14 cellular contexts compared by ENCODE assay signal in genomic region chr3:108322352-108322751, GRCh38. TPM values are rescaled to one million over a fixed set of nuclear protein-coding genes. Genes with fewer than 3 reads are reported as not detected.
DNase-seq lines count a peak whose midpoint lies in the region; ATAC-seq and TF ChIP-seq lines count a peak whose summit lies in the region.
"Had no signal": no experiment of that assay in that cellular context is flagged by ENCODE, and none has a peak within 500 bp of the region (broad histone marks: within the 10 kb centered on the region; RNA-seq: fewer than 3 reads in every experiment).

No MANE protein-coding gene starts in this region.

- peaks cover 44% of the 10 kb centered on the region for H3K4me1 ChIP-seq in Loucy (ENCODE audit: insufficient read depth, low read length, poor library complexity, severe bottlenecking)
- H3K4me1 ChIP-seq in neural progenitor cell = no peaks in the 10 kb centered on the region

- H3K4me3 ChIP-seq in Loucy (ENCODE audit: low read length, poor library complexity, severe bottlenecking) (no peak overlapping the region), neural progenitor cell (no peak overlapping the region)

- H3K27me3 Mint-ChIP-seq in activated T-cell treated with anti-CD3 and anti-CD28 coated beads, Interleukin-2, amount 50 U/mL, for 4 hours (ENCODE audit: low read depth) = no peaks in the 10 kb centered on the region
- no peaks in the 10 kb centered on the region for H3K27me3 Mint-ChIP-seq in activated T-cell treated with anti-CD3 and anti-CD28 coated beads, Interleukin-2, amount 50 U/mL, for 24 hours
- no peaks in the 10 kb centered on the region for H3K27me3 Mint-ChIP-seq in activated naive CD8-positive, alpha-beta T cell treated with anti-CD3 and anti-CD28 coated beads, Interleukin-2, amount 50 U/mL, for 24 hours
- no peaks in the 10 kb centered on the region for H3K27me3 Mint-ChIP-seq in neural progenitor cell (ENCODE audit: insufficient read depth, low read depth)
- H3K27me3 Mint-ChIP-seq: dendritic cell treated with granulocyte-macrophage colony-stimulating factor and Interleukin-4, amounts not matched to agents 40 ng/mL and 50 ng/mL, for 4 days had no signal

- peaks cover 4% of the 10 kb centered on the region for H3K36me3 Mint-ChIP-seq in activated T-cell treated with anti-CD3 and anti-CD28 coated beads, Interleukin-2, amount 50 U/mL, for 4 hours (ENCODE audit: insufficient read depth)
- H3K36me3 Mint-ChIP-seq in activated T-cell treated with anti-CD3 and anti-CD28 coated beads, Interleukin-2, amount 50 U/mL, for 24 hours (ENCODE audit: low read depth) = peaks cover 1% of the 10 kb centered on the region
- H3K36me3 Mint-ChIP-seq in activated naive CD8-positive, alpha-beta T cell treated with anti-CD3 and anti-CD28 coated beads, Interleukin-2, amount 50 U/mL, for 24 hours (ENCODE audit: low read depth) = peaks cover 3% of the 10 kb centered on the region
- H3K36me3 Mint-ChIP-seq in neural progenitor cell = no peaks in the 10 kb centered on the region

- H3K9me3 ChIP-seq in Loucy (ENCODE audit: insufficient read depth, low read depth, low read length) = no peaks in the 10 kb centered on the region
- H3K9me3 ChIP-seq in neural progenitor cell (ENCODE audit: low read depth) = no peaks in the 10 kb centered on the region
- H3K9me3 ChIP-seq: neutrophil had no signal

- H3K9me3 Mint-ChIP-seq in activated T-cell treated with anti-CD3 and anti-CD28 coated beads, Interleukin-2, amount 50 U/mL, for 4 hours = peaks cover 6% of the 10 kb centered on the region
- peaks cover 3% of the 10 kb centered on the region for H3K9me3 Mint-ChIP-seq in activated T-cell treated with anti-CD3 and anti-CD28 coated beads, Interleukin-2, amount 50 U/mL, for 24 hours
- H3K9me3 Mint-ChIP-seq in activated naive CD8-positive, alpha-beta T cell treated with anti-CD3 and anti-CD28 coated beads, Interleukin-2, amount 50 U/mL, for 24 hours = peaks cover 12% of the 10 kb centered on the region
- H3K9me3 Mint-ChIP-seq in neural progenitor cell = no peaks in the 10 kb centered on the region

- no peak overlapping the region for H3K4me3 Mint-ChIP-seq in activated T-cell treated with anti-CD3 and anti-CD28 coated beads, Interleukin-2, amount 50 U/mL, for 4 hours
- no peak overlapping the region for H3K4me3 Mint-ChIP-seq in activated T-cell treated with anti-CD3 and anti-CD28 coated beads, Interleukin-2, amount 50 U/mL, for 24 hours
- H3K4me3 Mint-ChIP-seq in activated naive CD8-positive, alpha-beta T cell treated with anti-CD3 and anti-CD28 coated beads, Interleukin-2, amount 50 U/mL, for 24 hours = no peak overlapping the region
- H3K4me3 Mint-ChIP-seq in neural progenitor cell = no peak overlapping the region
- H3K4me3 Mint-ChIP-seq: dendritic cell treated with granulocyte-macrophage colony-stimulating factor and Interleukin-4, amounts not matched to agents 40 ng/mL and 50 ng/mL, for 4 days had no signal

- H3K4me2 ChIP-seq in Loucy (ENCODE audit: low read depth, low read length, poor library complexity, severe bottlenecking) (peak overlapping the region; percentile 63), neural progenitor cell (no peak overlapping the region)

- H3K27ac Mint-ChIP-seq in activated T-cell treated with anti-CD3 and anti-CD28 coated beads, Interleukin-2, amount 50 U/mL, for 24 hours = no peak overlapping the region
- H3K27ac Mint-ChIP-seq in activated naive CD8-positive, alpha-beta T cell treated with anti-CD3 and anti-CD28 coated beads, Interleukin-2, amount 50 U/mL, for 24 hours = peak overlapping the region; percentile 34
- H3K27ac Mint-ChIP-seq in neural progenitor cell = no peak overlapping the region
- H3K27ac Mint-ChIP-seq: activated naive CD4-positive, alpha-beta T cell treated with anti-CD3 and anti-CD28 coated beads, Interleukin-2, amount 50 U/mL, for 72 hours; dendritic cell treated with granulocyte-macrophage colony-stimulating factor and Interleukin-4, amounts not matched to agents 40 ng/mL and 50 ng/mL, for 4 days had no signal

- H3K9ac ChIP-seq in Loucy (ENCODE audit: low read depth, low read length, poor library complexity, severe bottlenecking) (peak overlapping the region; percentile 30), neural progenitor cell (no peak overlapping the region)

- no peaks in the 10 kb centered on the region for H3K79me2 ChIP-seq in Loucy (ENCODE audit: insufficient read depth, low read length)
- H3K79me2 ChIP-seq in neural progenitor cell (ENCODE audit: low read depth) = no peaks in the 10 kb centered on the region

- peaks cover 13% of the 10 kb centered on the region for H3K4me1 Mint-ChIP-seq in activated T-cell treated with anti-CD3 and anti-CD28 coated beads, Interleukin-2, amount 50 U/mL, for 4 hours (ENCODE audit: low read depth)
- H3K4me1 Mint-ChIP-seq in activated T-cell treated with anti-CD3 and anti-CD28 coated beads, Interleukin-2, amount 50 U/mL, for 24 hours (ENCODE audit: low read depth) = peaks cover 22% of the 10 kb centered on the region
- H3K4me1 Mint-ChIP-seq in activated naive CD8-positive, alpha-beta T cell treated with anti-CD3 and anti-CD28 coated beads, Interleukin-2, amount 50 U/mL, for 24 hours = peaks cover 23% of the 10 kb centered on the region
- no peaks in the 10 kb centered on the region for H3K4me1 Mint-ChIP-seq in neural progenitor cell

- peak; percentile 75 for TF ChIP-seq CTCF in Loucy (conservative IDR thresholded peaks at IDR 0.05; ENCODE audit: low read length)
- no peak for TF ChIP-seq CTCF in neural progenitor cell (IDR thresholded peaks at IDR 0.05)

- no peaks in the 10 kb centered on the region for H4K20me1 ChIP-seq in Loucy (ENCODE audit: insufficient read depth, low read length, poor library complexity, severe bottlenecking)
- no peaks in the 10 kb centered on the region for H4K20me1 ChIP-seq in neural progenitor cell (ENCODE audit: low read depth)

- H2AFZ ChIP-seq in Loucy (ENCODE audit: low read length) = peak overlapping the region; percentile 94
- peak overlapping the region; percentile 38 for H2AFZ ChIP-seq in neural progenitor cell (replicated peaks)

- no peaks in the 10 kb centered on the region for H3K9me2 ChIP-seq in Loucy (replicated peaks; ENCODE audit: low read depth, low read length)

- DNase-seq in activated T-cell treated with anti-CD3 and anti-CD28 coated beads, Interleukin-2, amount 50 U/mL, for 4 hours = peak; percentile 17
- DNase-seq in activated T-cell treated with anti-CD3 and anti-CD28 coated beads, Interleukin-2, amount 50 U/mL, for 24 hours = no peak
- peak; percentile 36 for DNase-seq in activated naive CD8-positive, alpha-beta T cell treated with anti-CD3 and anti-CD28 coated beads, Interleukin-2, amount 50 U/mL, for 24 hours
- DNase-seq in neural progenitor cell (ENCODE audit: low spot score) (no peak), SKM-1 treated with dmso at 0.1 percent for 144 hours (lab: John Stamatoyannopoulos, UW; ENCODE audit: unreplicated experiment) (no peak), NCI-H2081 treated with DMSO at 0.1 percent for 48 hours (lab: John Stamatoyannopoulos, UW) (no peak)
- no peak for DNase-seq in activated CD8-positive, alpha-beta memory T cell treated with anti-CD3 and anti-CD28 coated beads, Interleukin-2, amount 50 U/mL, for 48 hours
- DNase-seq: NCI-H226; stimulated activated CD8-positive, alpha-beta memory T cell treated with anti-CD3 and anti-CD28 coated beads, Interleukin-4, amount 100 ng/mL, for 48 hours had no signal

- ATAC-seq in activated T-cell treated with anti-CD3 and anti-CD28 coated beads, Interleukin-2, amount 50 U/mL, for 4 hours = peak; percentile 10 to 50
- peak; percentile 93 for ATAC-seq in activated naive CD8-positive, alpha-beta T cell treated with anti-CD3 and anti-CD28 coated beads, Interleukin-2, amount 50 U/mL, for 24 hours
- ATAC-seq: left lobe of liver had no signal

- no peak overlapping the region for H3K27ac ChIP-seq in neural progenitor cell
- H3K27ac ChIP-seq: neutrophil had no signal

- H3F3A ChIP-seq in Loucy (ENCODE audit: low read depth) = peaks cover 8% of the 10 kb centered on the region; the same call in 1 of the 2 replicates
- H3F3A ChIP-seq in neural progenitor cell (ENCODE audit: low read depth) = no peaks in the 10 kb centered on the region

- no peaks in the 10 kb centered on the region for H3K27me3 ChIP-seq in Loucy (ENCODE audit: insufficient read depth, low read length, poor library complexity, severe bottlenecking)
- no peaks in the 10 kb centered on the region for H3K27me3 ChIP-seq in neural progenitor cell
- H3K27me3 ChIP-seq: neutrophil had no signal

- H3K36me3 ChIP-seq in Loucy (ENCODE audit: insufficient read depth, low read length) = no peaks in the 10 kb centered on the region
- no peaks in the 10 kb centered on the region for H3K36me3 ChIP-seq in neural progenitor cell
- H3K36me3 ChIP-seq: neutrophil had no signal

RNA-seq across cellular contexts. Expression of gene HHLA2, which starts 26.0 kb away (rescaled TPM):
- total RNA-seq in activated T-cell treated with anti-CD3 and anti-CD28 coated beads, Interleukin-2, amount 50 U/mL, for 4 hours = 1 to 10 TPM in 2 of 3 donors, under 1 TPM in 1; 0.48 to 1.8 (median 1.3) TPM
- not detected in 2 replicates for total RNA-seq in neural progenitor cell (ENCODE audit: low replicate concordance)
- total RNA-seq: left lobe of liver had no signal

Comparison
In these comparisons a context has a peak if more than half of its experiments do, and no peak if none do; other contexts are left out.
1. DNase-seq: peak in activated T-cell treated with anti-CD3 and anti-CD28 coated beads, Interleukin-2, amount 50 U/mL, for 4 hours (single experiment) and activated naive CD8-positive, alpha-beta T cell treated with anti-CD3 and anti-CD28 coated beads, Interleukin-2, amount 50 U/mL, for 24 hours (single experiment); none in activated T-cell treated with anti-CD3 and anti-CD28 coated beads, Interleukin-2, amount 50 U/mL, for 24 hours (single experiment), neural progenitor cell (single experiment), SKM-1 treated with dmso at 0.1 percent for 144 hours (single experiment), NCI-H2081 treated with DMSO at 0.1 percent for 48 hours (single experiment) and activated CD8-positive, alpha-beta memory T cell treated with anti-CD3 and anti-CD28 coated beads, Interleukin-2, amount 50 U/mL, for 48 hours (single experiment).